ENCODE assay signal across 25 cellular contexts in genomic region chr2:218954541-218955300, GRCh38. TPM values are rescaled to one million over a fixed set of nuclear protein-coding genes. Genes with fewer than 3 reads are reported as not detected.
DNase-seq lines count a peak whose midpoint lies in the region; ATAC-seq, FAIRE-seq and TF ChIP-seq lines count a peak whose summit lies in the region.
"Had no signal": no experiment of that assay in that cellular context is flagged by ENCODE, and none has a peak within 500 bp of the region (broad histone marks: within the 10 kb centered on the region; RNA-seq: fewer than 3 reads in every experiment).

No MANE protein-coding gene starts in this region.

- no peak overlapping the region for H3K9ac ChIP-seq in SK-N-SH

- no peak for ATAC-seq in SK-N-SH treated with all-trans-retinoic acid at 6 μM for 48 hours
- ATAC-seq: CD8-positive, alpha-beta T cell had no signal

- H3K9me2 ChIP-seq in SK-N-SH: no peaks in the 10 kb centered on the region

- H3K4me3 ChIP-seq in SK-N-SH (ENCODE audit: low read depth in 2 of 2, low read length in 1 of 2) (no peak overlapping the region), esophagus muscularis mucosa (no peak overlapping the region)
- H3K4me3 ChIP-seq: Peyer's patch, SJCRH30 had no signal

- intact Hi-C loops in esophagus muscularis mucosa (cut with DNase I): no loop called here

- H3K4me1 ChIP-seq in SK-N-SH (ENCODE audit: control insufficient read depth in 1 of 2, insufficient read depth in 2 of 2, low read depth in 1 of 2, low read length in 1 of 2) (peaks cover 0 to 28% of the 10 kb centered on the region in 2 experiments; a peak in 1 of 4 replicates), esophagus muscularis mucosa (peaks cover 0 to 9% (median 8%) of the 10 kb centered on the region in 4 donors)
- H3K4me1 ChIP-seq: SJCRH30 had no signal

- no peaks in the 10 kb centered on the region for H3F3A ChIP-seq in SK-N-SH (replicated peaks; ENCODE audit: insufficient read depth)

- DNase-seq in SK-N-SH: no peak
- DNase-seq in middle frontal gyrus (ENCODE audit: extremely low spot score, low spot score): peak; percentile 60
- DNase-seq in RCC 7860 (ENCODE audit: low spot score): no peak
- DNase-seq in esophagus muscularis mucosa (ENCODE audit: extremely low spot score): no peak
- DNase-seq in COLO829 (ENCODE audit: low spot score): no peak
- DNase-seq: 8988T; C1 segment of cervical spinal cord; Calu3; CD8-positive, alpha-beta T cell; DMS153; GOT3; NCI-H1105 treated with DMSO at 0.1 percent for 48 hours; NCI-H2029 treated with DMSO at 0.1 percent for 48 hours; NCI-H226; NCI-H510A treated with DMSO at 0.1 percent for 48 hours; NCI-H774; Peyer's patch; SJCRH30 had no signal

- no peaks in the 10 kb centered on the region for H3K36me3 ChIP-seq in SK-N-SH (replicated peaks in 1 of 2; ENCODE audit: control insufficient read depth in 1 of 2, insufficient read depth in 2 of 2, low read length in 1 of 2)
- H3K36me3 ChIP-seq in esophagus muscularis mucosa: no peaks in the 10 kb centered on the region
- H3K36me3 ChIP-seq: Peyer's patch, SJCRH30 had no signal

- no peak for TF ChIP-seq POLR2A in esophagus muscularis mucosa (IDR thresholded peaks at IDR 0.05; ENCODE audit: low read depth)

- TF ChIP-seq RAD21 in SK-N-SH (IDR thresholded peaks at IDR 0.05; ENCODE audit: low read length): no peak

- H3K27ac ChIP-seq in SK-N-SH (ENCODE audit: low read depth in 2 of 2, low read length in 1 of 2) (peak overlapping the region in 1 of 2 experiments; percentile 45; a peak in 2 of 4 replicates), cingulate gyrus (ENCODE audit: low read depth, low read length) (peak overlapping the region; percentile 69), temporal lobe (ENCODE audit: low read depth, low read length) (peak overlapping the region; percentile 82), esophagus muscularis mucosa (replicated peaks in 1 of 4) (no peak overlapping the region)
- H3K27ac ChIP-seq: Peyer's patch, SJCRH30 had no signal

- H2AFZ ChIP-seq in SK-N-SH (ENCODE audit: low read depth): no peak overlapping the region

- TF ChIP-seq CTCF in SK-N-SH (IDR thresholded peaks at IDR 0.05) (no peak), esophagus muscularis mucosa (IDR thresholded peaks at IDR 0.05) (no peak)

- no peak for TF ChIP-seq EP300 in SK-N-SH (IDR thresholded peaks at IDR 0.05; ENCODE audit: borderline replicate concordance in 1 of 2, low read depth in 1 of 2, low read length in 1 of 2)
- TF ChIP-seq EP300 in esophagus muscularis mucosa (IDR thresholded peaks at IDR 0.05): no peak

- H3K9me3 ChIP-seq in SK-N-SH: no peaks in the 10 kb centered on the region
- no peaks in the 10 kb centered on the region for H3K9me3 ChIP-seq in esophagus muscularis mucosa
- H3K9me3 ChIP-seq: Peyer's patch, SJCRH30 had no signal

- H4K20me1 ChIP-seq in SK-N-SH (ENCODE audit: insufficient read depth): no peaks in the 10 kb centered on the region

- no peak overlapping the region for H3K4me2 ChIP-seq in SK-N-SH

- H3K79me2 ChIP-seq in SK-N-SH (ENCODE audit: insufficient read depth): no peaks in the 10 kb centered on the region

- CTCF ChIA-PET in SK-N-SH (lab: Yijun Ruan, JAX): interaction anchor here (0.9 to 1.9 kb wide), 8 partner anchors 26 to 106 kb away, joined by 3 to 10 read pairs (median 5); no protein-coding TSS in a partner anchor

- WGBS in SK-N-SH (ENCODE audit: low lambda C conversion rate): 54% methylated on average over 8 of the region's 8 CpGs
- WGBS in esophagus muscularis mucosa: 72% methylated on average over 8 of the region's 8 CpGs

- FAIRE-seq in RCC 7860 (lab: Jason Lieb, UNC): no peak
- FAIRE-seq: GM12892 had no signal

- H3K27me3 ChIP-seq in SK-N-SH (ENCODE audit: insufficient read depth) (peaks cover 38% of the 10 kb centered on the region), esophagus muscularis mucosa (peaks cover 0 to 91% (median 8%) of the 10 kb centered on the region in 4 donors)
- H3K27me3 ChIP-seq: SJCRH30 had no signal

- POLR2A ChIA-PET in SK-N-SH (lab: Yijun Ruan, JAX): interaction anchor here (0.6 to 1.4 kb wide), 5 partner anchors 9 to 222 kb away, joined by 3 to 5 read pairs (median 3); partner anchors contain the start of genes CNPPD1 and FEV

TF ChIP-seq in SK-N-SH, 30 proteins besides CTCF, POLR2A, EP300 and RAD21:
- TF ChIP-seq TAF1 (IDR thresholded peaks at IDR 0.05; ENCODE audit: borderline replicate concordance, low read depth, low read length) (no peak), RCOR1 (IDR thresholded peaks at IDR 0.05; ENCODE audit: low read length) (no peak), GATA2 (CRISPR knock-in tag; IDR thresholded peaks at IDR 0.05) (0 out of 2 replicates have a peak, but pooled peaks have one; percentile 12), NFIC (IDR thresholded peaks at IDR 0.05; ENCODE audit: borderline replicate concordance) (no peak)

TF ChIP-seq in SK-N-SH treated with all-trans-retinoic acid at 6 μM for 48 hours, 23 proteins besides CTCF, POLR2A, EP300 and RAD21:
- no peak for TF ChIP-seq TSHZ2 (CRISPR knock-in tag; IDR thresholded peaks at IDR 0.05)
- no peak for TF ChIP-seq RARB (CRISPR knock-in tag; IDR thresholded peaks at IDR 0.05)
- TF ChIP-seq ZNF70 (CRISPR knock-in tag; IDR thresholded peaks at IDR 0.05): no peak
- TF ChIP-seq CSRNP3 (CRISPR knock-in tag; IDR thresholded peaks at IDR 0.05): no peak

RNA-seq across cellular contexts. Expression of gene CDK5R2, which starts 4.7 kb away (rescaled TPM):
- polyA plus RNA-seq in SK-N-SH (2012; rRNA removed): 0.19 and 0.26 TPM in 2 replicates
- polyA plus RNA-seq in SK-N-SH (2012; cell fraction: cytosol; rRNA removed): 0.35 and 0.56 TPM in 2 replicates
- polyA plus RNA-seq in SK-N-SH (2012; cell fraction: nucleus; rRNA removed): 0.13 and 0.31 TPM in 2 replicates
- total RNA-seq in temporal lobe (11.6 TPM), esophagus muscularis mucosa (under 1 TPM in 3 of 4 donors, not detected in 1; under 0.01 to 0.52 (median 0.33) TPM)
- total RNA-seq: CD8-positive, alpha-beta T cell had no signal
- polyA plus RNA-seq: IgD-negative memory B cell had no signal

RNA-seq across cellular contexts. Expression of gene FEV, which starts 30.3 kb away (rescaled TPM):
- polyA plus RNA-seq in SK-N-SH (2012; rRNA removed): 0.53 and 1.2 TPM in 2 replicates
- 1.4 and 3.0 TPM in 2 replicates for polyA plus RNA-seq in SK-N-SH (2012; cell fraction: cytosol; rRNA removed)
- 0.80 and 2.9 TPM in 2 replicates for polyA plus RNA-seq in SK-N-SH (2012; cell fraction: nucleus; rRNA removed)
- not detected for total RNA-seq in temporal lobe
- not detected for total RNA-seq in esophagus muscularis mucosa
- total RNA-seq: Calu3; CD8-positive, alpha-beta T cell; G401; OCI-LY7; SJCRH30 had no signal
- polyA plus RNA-seq: IgD-negative memory B cell had no signal

RNA-seq across cellular contexts. Expression of gene CRYBA2, which starts 38.5 kb away (rescaled TPM):
- polyA plus RNA-seq in SK-N-SH (2012; rRNA removed): not detected in 2 replicates
- polyA plus RNA-seq in SK-N-SH (2012; cell fraction: cytosol; rRNA removed): 0.10 TPM in 1 of 2 replicates, not detected in the other
- polyA plus RNA-seq in SK-N-SH (2012; cell fraction: nucleus; rRNA removed): not detected in 2 replicates
- total RNA-seq in temporal lobe (not detected), esophagus muscularis mucosa (not detected)
- total RNA-seq: Calu3; CD8-positive, alpha-beta T cell; G401; OCI-LY7; SJCRH30 had no signal
- polyA plus RNA-seq: IgD-negative memory B cell had no signal

Comparison
In these comparisons a context has a peak if more than half of its experiments do, and no peak if none do; other contexts are left out.
1. H3K27ac ChIP-seq: peak in cingulate gyrus (single experiment) and temporal lobe (single experiment); none in esophagus muscularis mucosa (0 of 4).